In the genomic region with DNA sequence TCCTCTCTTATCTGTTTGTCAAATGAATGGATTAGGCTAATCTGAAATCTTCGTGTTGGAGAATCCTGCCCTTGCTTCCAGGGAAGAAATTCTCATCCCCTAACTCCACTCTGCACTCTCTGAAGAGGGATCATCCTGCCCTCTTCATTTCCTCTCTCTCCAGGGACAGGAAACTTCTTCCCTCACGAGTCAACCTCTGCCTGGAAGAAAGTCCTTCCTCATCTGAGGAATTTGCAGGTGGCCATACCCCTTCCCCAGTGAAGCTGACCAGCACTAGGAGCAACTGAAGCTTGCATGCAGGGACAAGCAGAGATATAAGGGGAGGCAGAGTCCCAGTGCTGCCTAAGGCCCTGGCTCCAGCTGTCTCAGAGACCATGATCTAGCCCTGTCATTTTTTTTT, we compare ENCODE assay signal across 35 cellular contexts. TPM values are rescaled to one million over a fixed set of nuclear protein-coding genes. Genes with fewer than 3 reads are reported as not detected.
"Had no signal": no experiment of that assay in that cellular context is flagged by ENCODE, and none has a peak within 500 bp of the region (broad histone marks: within the 10 kb centered on the region; RNA-seq: fewer than 3 reads in every experiment).

No MANE protein-coding gene starts in this region.

- H3K4me1 ChIP-seq: colonic mucosa had no signal

- H3K36me3 ChIP-seq: ascending aorta, breast epithelium, cardiac muscle cell, colonic mucosa, esophagus squamous epithelium, gastroesophageal sphincter had no signal

- H3K4me3 ChIP-seq: ascending aorta, breast epithelium, cardiac muscle cell, colonic mucosa, esophagus squamous epithelium, gastroesophageal sphincter had no signal

- H3K27ac ChIP-seq: ascending aorta, breast epithelium, cardiac muscle cell, colonic mucosa, epithelial cell of prostate, esophagus squamous epithelium, gastroesophageal sphincter had no signal

- DNase-seq: activated CD4-positive, alpha-beta memory T cell treated with anti-CD3 and anti-CD28 coated beads for 36 hours; activated CD4-positive, alpha-beta T cell treated with anti-CD3 and anti-CD28 coated beads for 36 hours; activated CD4-positive, alpha-beta T cell treated with anti-CD3 and anti-CD28 coated beads, Interleukin-2, amount 10 ng/mL, durations not matched to agents 24 days and 14 days; activated CD4-positive, CD25-positive, alpha-beta regulatory T cell; activated CD4-positive, CD25-positive, alpha-beta regulatory T cell treated with anti-CD3 and anti-CD28 coated beads, Interleukin-2, amount 50 U/mL, for 72 hours; activated CD8-positive, alpha-beta memory T cell treated with anti-CD3 and anti-CD28 coated beads, Interleukin-2, amount 10 ng/mL, durations not matched to agents 7 days and 5 days; activated CD8-positive, alpha-beta memory T cell treated with anti-CD3 and anti-CD28 coated beads, Interleukin-2, amount 50 U/mL, for 4 hours; activated CD8-positive, alpha-beta T cell treated with anti-CD3 and anti-CD28 coated beads, Interleukin-2, amount 10 ng/mL, durations not matched to agents 7 days and 5 days; activated gamma-delta T cell; activated naive CD4-positive, alpha-beta T cell; activated naive CD4-positive, alpha-beta T cell treated with anti-CD3 and anti-CD28 coated beads, Interleukin-2, amount 10 ng/mL, durations not matched to agents 7 days and 5 days; activated naive CD8-positive, alpha-beta T cell treated with anti-CD3 and anti-CD28 coated beads, Interleukin-2, amount 10 ng/mL, durations not matched to agents 7 days and 5 days; activated T-cell treated with anti-CD3 and anti-CD28 coated beads, Interleukin-2, amount 50 U/mL, for 24 hours; activated T-cell treated with anti-CD3 and anti-CD28 coated beads, Interleukin-2, amount 50 U/mL, for 72 hours; central memory CD4-positive, alpha-beta T cell; cerebellar nuclear complex; colonic mucosa; effector CD8-positive, alpha-beta T cell; esophagus squamous epithelium; foreskin melanocyte; T-helper 2 cell had no signal

RNA-seq across cellular contexts. Expression of a gene that starts 3.6 kb away (rescaled TPM):
- total RNA-seq: activated CD4-positive, alpha-beta memory T cell treated with anti-CD3 and anti-CD28 coated beads for 36 hours; activated CD4-positive, alpha-beta T cell treated with anti-CD3 and anti-CD28 coated beads for 36 hours; activated CD4-positive, alpha-beta T cell treated with anti-CD3 and anti-CD28 coated beads, Interleukin-2, amount 10 ng/mL, durations not matched to agents 24 days and 14 days; activated CD8-positive, alpha-beta memory T cell treated with anti-CD3 and anti-CD28 coated beads for 36 hours; activated CD8-positive, alpha-beta memory T cell treated with anti-CD3 and anti-CD28 coated beads, Interleukin-2, amount 10 ng/mL, durations not matched to agents 7 days and 5 days; activated CD8-positive, alpha-beta T cell treated with anti-CD3 and anti-CD28 coated beads, Interleukin-2, amount 10 ng/mL, durations not matched to agents 7 days and 5 days; activated naive CD4-positive, alpha-beta T cell treated with anti-CD3 and anti-CD28 coated beads, Interleukin-2, amount 50 U/mL, for 72 hours; activated naive CD8-positive, alpha-beta T cell treated with anti-CD3 and anti-CD28 coated beads, Interleukin-2, amount 10 ng/mL, durations not matched to agents 7 days and 5 days; activated T-cell treated with anti-CD3 and anti-CD28 coated beads, Interleukin-2, amount 50 U/mL, for 72 hours; ascending aorta; breast epithelium; dermis microvascular lymphatic vessel endothelial cell; endothelial cell of umbilical vein; esophagus squamous epithelium; fibroblast of lung; fibroblast of villous mesenchyme; glomerular endothelial cell; T-helper 1 cell treated with Interleukin-12 subunit alpha and Interleukin-12 subunit beta and Interleukin-4 antibody, amounts not matched to agents 30 ng/mL and 1 ng/mL, for 36 hours had no signal
- polyA plus RNA-seq: cardiac muscle cell, endothelial cell of umbilical vein, esophagus, fibroblast of lung had no signal

RNA-seq across cellular contexts. Expression of a gene that starts 31.0 kb away (rescaled TPM):
- total RNA-seq: activated CD4-positive, alpha-beta memory T cell treated with anti-CD3 and anti-CD28 coated beads for 36 hours; activated CD4-positive, alpha-beta T cell treated with anti-CD3 and anti-CD28 coated beads for 36 hours; activated CD4-positive, alpha-beta T cell treated with anti-CD3 and anti-CD28 coated beads, Interleukin-2, amount 10 ng/mL, durations not matched to agents 24 days and 14 days; activated CD8-positive, alpha-beta memory T cell treated with anti-CD3 and anti-CD28 coated beads for 36 hours; activated CD8-positive, alpha-beta memory T cell treated with anti-CD3 and anti-CD28 coated beads, Interleukin-2, amount 10 ng/mL, durations not matched to agents 7 days and 5 days; activated CD8-positive, alpha-beta T cell treated with anti-CD3 and anti-CD28 coated beads, Interleukin-2, amount 10 ng/mL, durations not matched to agents 7 days and 5 days; activated naive CD4-positive, alpha-beta T cell treated with anti-CD3 and anti-CD28 coated beads, Interleukin-2, amount 50 U/mL, for 72 hours; activated T-cell treated with anti-CD3 and anti-CD28 coated beads, Interleukin-2, amount 50 U/mL, for 72 hours; cardiac muscle cell; dermis microvascular lymphatic vessel endothelial cell; endothelial cell of umbilical vein; fibroblast of lung; fibroblast of villous mesenchyme; glomerular endothelial cell; T-helper 1 cell treated with Interleukin-12 subunit alpha and Interleukin-12 subunit beta and Interleukin-4 antibody, amounts not matched to agents 30 ng/mL and 1 ng/mL, for 36 hours had no signal
- polyA plus RNA-seq: cardiac muscle cell, endothelial cell of umbilical vein, fibroblast of lung had no signal

RNA-seq across cellular contexts. Expression of a gene that starts 55.6 kb away (rescaled TPM):
- total RNA-seq: activated CD4-positive, alpha-beta memory T cell treated with anti-CD3 and anti-CD28 coated beads for 36 hours; activated CD4-positive, alpha-beta T cell treated with anti-CD3 and anti-CD28 coated beads for 36 hours; activated CD4-positive, alpha-beta T cell treated with anti-CD3 and anti-CD28 coated beads, Interleukin-2, amount 10 ng/mL, durations not matched to agents 24 days and 14 days; activated CD8-positive, alpha-beta memory T cell treated with anti-CD3 and anti-CD28 coated beads for 36 hours; activated CD8-positive, alpha-beta memory T cell treated with anti-CD3 and anti-CD28 coated beads, Interleukin-2, amount 10 ng/mL, durations not matched to agents 7 days and 5 days; activated CD8-positive, alpha-beta T cell treated with anti-CD3 and anti-CD28 coated beads, Interleukin-2, amount 10 ng/mL, durations not matched to agents 7 days and 5 days; activated naive CD4-positive, alpha-beta T cell treated with anti-CD3 and anti-CD28 coated beads, Interleukin-2, amount 50 U/mL, for 72 hours; activated naive CD8-positive, alpha-beta T cell treated with anti-CD3 and anti-CD28 coated beads, Interleukin-2, amount 10 ng/mL, durations not matched to agents 7 days and 5 days; activated T-cell treated with anti-CD3 and anti-CD28 coated beads, Interleukin-2, amount 50 U/mL, for 72 hours; ascending aorta; dermis microvascular lymphatic vessel endothelial cell; endothelial cell of umbilical vein; fibroblast of lung; fibroblast of villous mesenchyme; glomerular endothelial cell; T-helper 1 cell treated with Interleukin-12 subunit alpha and Interleukin-12 subunit beta and Interleukin-4 antibody, amounts not matched to agents 30 ng/mL and 1 ng/mL, for 36 hours had no signal
- polyA plus RNA-seq: endothelial cell of umbilical vein had no signal
